Comparison of ENCODE assay signal across 1 cellular context in genomic region chr1:161305872-161306519, GRCh38.
TF ChIP-seq lines count a peak whose summit lies in the region.

No MANE protein-coding gene starts in this region.

TF ChIP-seq in K562, 482 proteins besides CTCF, POLR2A, EP300 and RAD21 (continued from another document and continues in another):
- TF ChIP-seq, protein P1, sequence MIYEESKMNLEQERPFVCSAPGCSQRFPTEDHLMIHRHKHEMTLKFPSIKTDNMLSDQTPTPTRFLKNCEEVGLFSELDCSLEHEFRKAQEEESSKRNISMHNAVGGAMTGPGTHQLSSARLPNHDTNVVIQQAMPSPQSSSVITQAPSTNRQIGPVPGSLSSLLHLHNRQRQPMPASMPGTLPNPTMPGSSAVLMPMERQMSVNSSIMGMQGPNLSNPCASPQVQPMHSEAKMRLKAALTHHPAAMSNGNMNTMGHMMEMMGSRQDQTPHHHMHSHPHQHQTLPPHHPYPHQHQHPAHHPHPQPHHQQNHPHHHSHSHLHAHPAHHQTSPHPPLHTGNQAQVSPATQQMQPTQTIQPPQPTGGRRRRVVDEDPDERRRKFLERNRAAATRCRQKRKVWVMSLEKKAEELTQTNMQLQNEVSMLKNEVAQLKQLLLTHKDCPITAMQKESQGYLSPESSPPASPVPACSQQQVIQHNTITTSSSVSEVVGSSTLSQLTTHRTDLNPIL (CRISPR knock-in tag; IDR thresholded peaks at IDR 0.05): no peak
- TF ChIP-seq FOXJ2 (tag; IDR thresholded peaks at IDR 0.05): no peak
- no peak for TF ChIP-seq ZNF76 (CRISPR knock-in tag; IDR thresholded peaks at IDR 0.05; ENCODE audit: borderline replicate concordance)
- 0 out of 2 replicates have a peak, but pooled peaks have one; percentile 27 for TF ChIP-seq ARID4B (CRISPR knock-in tag; IDR thresholded peaks at IDR 0.05)
- no peak for TF ChIP-seq TFAM (CRISPR knock-in tag; conservative IDR thresholded peaks at IDR 0.05)
- peak in 1 of 2 experiments; percentile 71; a peak in 3 of 4 replicates for TF ChIP-seq MAZ (CRISPR knock-in tag; conservative IDR thresholded peaks at IDR 0.05 in 1 of 2, IDR thresholded peaks at IDR 0.05 in 1 of 2)
- no peak for TF ChIP-seq HMGN3 (IDR thresholded peaks at IDR 0.05; ENCODE audit: borderline replicate concordance, extremely low read depth, insufficient read length, low read depth, low read length)
- TF ChIP-seq, protein P2, sequence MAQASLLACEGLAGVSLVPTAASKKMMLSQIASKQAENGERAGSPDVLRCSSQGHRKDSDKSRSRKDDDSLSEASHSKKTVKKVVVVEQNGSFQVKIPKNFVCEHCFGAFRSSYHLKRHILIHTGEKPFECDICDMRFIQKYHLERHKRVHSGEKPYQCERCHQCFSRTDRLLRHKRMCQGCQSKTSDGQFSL (CRISPR knock-in tag; IDR thresholded peaks at IDR 0.05): 0 out of 2 replicates have a peak, but pooled peaks have one; percentile 9
- TF ChIP-seq, protein P2 (tag; IDR thresholded peaks at IDR 0.05): no peak
- peak; percentile 31 for TF ChIP-seq PHF20 (IDR thresholded peaks at IDR 0.05; ENCODE audit: partially characterized antibody)
- TF ChIP-seq ZBTB7A (IDR thresholded peaks at IDR 0.05; ENCODE audit: borderline replicate concordance, control insufficient read depth, low read depth, low read length): peak; percentile 68; the same call in 1 of the 2 replicates
- TF ChIP-seq ZNF592 (IDR thresholded peaks at IDR 0.05): 0 out of 2 replicates have a peak, but pooled peaks have one; percentile 19
- no peak for TF ChIP-seq STAT6 (CRISPR knock-in tag; IDR thresholded peaks at IDR 0.05)
- TF ChIP-seq KDM1A (IDR thresholded peaks at IDR 0.05): peak in 1 of 2 experiments; percentile 95; a peak in 2 of 4 replicates
- TF ChIP-seq CHD4 (IDR thresholded peaks at IDR 0.05; ENCODE audit: insufficient read depth, insufficient replicate concordance, low read depth, low read length, poor library complexity, severe bottlenecking): no peak
- no peak for TF ChIP-seq ZNF668 (CRISPR knock-in tag; IDR thresholded peaks at IDR 0.05)
- TF ChIP-seq NKRF (IDR thresholded peaks at IDR 0.05; ENCODE audit: borderline replicate concordance): no peak
- no peak for TF ChIP-seq SMARCC2 (IDR thresholded peaks at IDR 0.05; ENCODE audit: low read depth)
- no peak for TF ChIP-seq CBX5 (IDR thresholded peaks at IDR 0.05; ENCODE audit: borderline replicate concordance, low read depth)
- TF ChIP-seq, protein P3, sequence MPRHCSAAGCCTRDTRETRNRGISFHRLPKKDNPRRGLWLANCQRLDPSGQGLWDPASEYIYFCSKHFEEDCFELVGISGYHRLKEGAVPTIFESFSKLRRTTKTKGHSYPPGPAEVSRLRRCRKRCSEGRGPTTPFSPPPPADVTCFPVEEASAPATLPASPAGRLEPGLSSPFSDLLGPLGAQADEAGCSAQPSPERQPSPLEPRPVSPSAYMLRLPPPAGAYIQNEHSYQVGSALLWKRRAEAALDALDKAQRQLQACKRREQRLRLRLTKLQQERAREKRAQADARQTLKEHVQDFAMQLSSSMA (CRISPR knock-in tag; IDR thresholded peaks at IDR 0.05): no peak
- TF ChIP-seq MCM7 (IDR thresholded peaks at IDR 0.05): no peak
- TF ChIP-seq ARID2 (IDR thresholded peaks at IDR 0.05): no peak
- TF ChIP-seq ZBTB33 (CRISPR knock-in tag; IDR thresholded peaks at IDR 0.05): no peak
- TF ChIP-seq ZNF518B (CRISPR knock-in tag; IDR thresholded peaks at IDR 0.05): no peak
- no peak for TF ChIP-seq ZNF263 (CRISPR knock-in tag; IDR thresholded peaks at IDR 0.05; ENCODE audit: borderline replicate concordance)
- no peak for TF ChIP-seq ZNF134 (CRISPR knock-in tag; conservative IDR thresholded peaks at IDR 0.05)
- no peak for TF ChIP-seq KAT7 (CRISPR knock-in tag; IDR thresholded peaks at IDR 0.05; ENCODE audit: borderline replicate concordance)
- TF ChIP-seq ZFX (CRISPR knock-in tag; IDR thresholded peaks at IDR 0.05): peak; percentile 81
- no peak for TF ChIP-seq SREBF1 (IDR thresholded peaks at IDR 0.05; ENCODE audit: borderline replicate concordance, low read depth, low read length)
